In the genomic region with DNA sequence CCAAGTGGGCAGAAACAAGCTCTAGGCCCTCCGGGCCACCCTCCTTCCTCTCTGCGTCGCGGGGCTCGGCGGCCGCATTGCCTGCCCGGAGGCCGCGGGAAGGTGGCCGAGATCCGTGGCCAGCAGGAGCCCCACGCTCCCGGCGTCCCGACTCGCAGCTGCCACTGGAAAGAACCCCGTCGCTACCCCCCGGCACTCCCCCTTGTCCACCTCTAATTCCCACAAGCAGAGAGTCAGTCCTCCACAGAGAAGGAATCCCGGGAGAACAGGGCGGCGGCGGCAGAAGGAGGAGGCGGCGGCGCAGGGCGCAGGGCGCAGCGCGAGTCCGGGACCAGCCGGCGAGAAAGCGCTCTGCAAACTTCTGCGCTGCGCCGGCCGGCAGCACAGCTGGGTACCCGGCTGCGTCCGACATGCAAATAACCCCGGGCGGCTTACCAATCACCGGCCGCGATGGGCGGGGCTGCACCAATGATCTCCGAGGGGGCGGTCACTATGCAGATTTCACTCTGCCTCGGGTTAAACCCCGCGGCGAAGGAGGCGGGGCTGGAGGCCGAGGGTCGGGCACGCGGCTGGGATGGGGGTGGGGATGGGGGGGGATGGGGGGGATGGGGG, we compare ENCODE assay signal across 1 cellular context.
TF ChIP-seq lines count a peak whose summit lies in the region.

ABTB2 (minus strand) TSS at position 365 of the 612 bp plus-strand sequence.

TF ChIP-seq in IMR-90, 13 proteins besides CTCF, POLR2A, EP300 and RAD21:
- TF ChIP-seq, protein P1, sequence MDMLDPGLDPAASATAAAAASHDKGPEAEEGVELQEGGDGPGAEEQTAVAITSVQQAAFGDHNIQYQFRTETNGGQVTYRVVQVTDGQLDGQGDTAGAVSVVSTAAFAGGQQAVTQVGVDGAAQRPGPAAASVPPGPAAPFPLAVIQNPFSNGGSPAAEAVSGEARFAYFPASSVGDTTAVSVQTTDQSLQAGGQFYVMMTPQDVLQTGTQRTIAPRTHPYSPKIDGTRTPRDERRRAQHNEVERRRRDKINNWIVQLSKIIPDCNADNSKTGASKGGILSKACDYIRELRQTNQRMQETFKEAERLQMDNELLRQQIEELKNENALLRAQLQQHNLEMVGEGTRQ (IDR thresholded peaks at IDR 0.05; ENCODE audit: low read depth, low read length), result no peak
- TF ChIP-seq BHLHE40 (IDR thresholded peaks at IDR 0.05; ENCODE audit: low read depth, low read length) (no peak), CHD1 (IDR thresholded peaks at IDR 0.05; ENCODE audit: low read depth, low read length) (no peak), MAFK (IDR thresholded peaks at IDR 0.05; ENCODE audit: low read depth, low read length) (no peak), RFX5 (IDR thresholded peaks at IDR 0.05; ENCODE audit: low read depth, low read length) (peak; percentile 53; the same call in 1 of the 2 replicates), RCOR1 (IDR thresholded peaks at IDR 0.05; ENCODE audit: insufficient replicate concordance, low read length) (no peak), MXI1 (IDR thresholded peaks at IDR 0.05; ENCODE audit: borderline replicate concordance, low read depth, low read length) (no peak), MAZ (IDR thresholded peaks at IDR 0.05; ENCODE audit: borderline replicate concordance, low read depth, low read length) (no peak; the same call in 1 of the 2 replicates), NFE2L2 (IDR thresholded peaks at IDR 0.05; ENCODE audit: low read depth, low read length) (no peak), SMC3 (IDR thresholded peaks at IDR 0.05; ENCODE audit: low read depth, low read length) (peak; percentile 17), FOS (IDR thresholded peaks at IDR 0.05; ENCODE audit: low read depth, low read length) (peak; percentile 57; the same call in 1 of the 2 replicates), CEBPB (IDR thresholded peaks at IDR 0.05; ENCODE audit: low read depth, low read length) (no peak)
- TF ChIP-seq, protein P2, sequence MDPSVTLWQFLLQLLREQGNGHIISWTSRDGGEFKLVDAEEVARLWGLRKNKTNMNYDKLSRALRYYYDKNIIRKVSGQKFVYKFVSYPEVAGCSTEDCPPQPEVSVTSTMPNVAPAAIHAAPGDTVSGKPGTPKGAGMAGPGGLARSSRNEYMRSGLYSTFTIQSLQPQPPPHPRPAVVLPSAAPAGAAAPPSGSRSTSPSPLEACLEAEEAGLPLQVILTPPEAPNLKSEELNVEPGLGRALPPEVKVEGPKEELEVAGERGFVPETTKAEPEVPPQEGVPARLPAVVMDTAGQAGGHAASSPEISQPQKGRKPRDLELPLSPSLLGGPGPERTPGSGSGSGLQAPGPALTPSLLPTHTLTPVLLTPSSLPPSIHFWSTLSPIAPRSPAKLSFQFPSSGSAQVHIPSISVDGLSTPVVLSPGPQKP (IDR thresholded peaks at IDR 0.05; ENCODE audit: borderline replicate concordance, low read depth, low read length), result no peak
